Comparison of ENCODE assay signal across 8 cellular contexts in the genomic region with DNA sequence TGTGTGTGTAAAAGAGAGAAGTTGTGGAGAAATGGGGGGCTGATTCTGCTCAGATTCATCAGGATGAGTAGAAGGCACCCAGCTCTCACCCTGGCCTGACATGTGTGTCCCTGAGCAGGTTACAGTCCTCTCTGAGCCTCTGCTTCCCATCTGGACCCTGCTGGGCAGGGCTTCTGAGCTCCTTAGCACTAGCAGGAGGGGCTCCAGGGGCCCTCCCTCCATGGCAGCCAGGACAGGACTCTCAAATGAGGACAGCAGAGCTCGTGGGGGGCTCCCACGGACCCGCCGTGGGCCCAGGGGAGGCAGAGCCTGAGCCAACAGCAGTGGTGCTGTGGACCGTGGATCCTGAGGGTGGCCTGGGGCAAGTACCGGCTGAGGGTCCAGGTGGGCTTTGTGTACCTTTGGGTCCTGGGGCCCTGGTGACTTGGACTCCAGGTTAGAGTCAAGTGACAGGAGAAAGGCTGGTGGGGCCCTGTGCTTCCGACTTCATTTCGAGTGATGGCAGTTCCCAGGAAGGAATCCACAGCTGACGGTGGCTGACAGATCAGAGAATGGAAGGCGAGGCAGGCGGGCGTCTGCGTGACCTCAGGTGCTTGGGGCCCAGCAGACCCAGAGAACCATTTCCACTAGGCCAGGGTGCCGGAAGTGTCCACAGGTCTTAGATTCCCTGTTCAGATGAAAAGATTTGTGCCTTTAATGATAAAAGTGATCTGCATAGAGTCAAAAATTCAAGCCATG. TPM values are rescaled to one million over a fixed set of nuclear protein-coding genes. Genes with fewer than 3 reads are reported as not detected.
DNase-seq lines count a peak whose midpoint lies in the region; ATAC-seq and TF ChIP-seq lines count a peak whose summit lies in the region.

No MANE protein-coding gene starts in this region.

- intact Hi-C loops in Calu3 (cut with micrococcal nuclease; ENCODE audit: unreplicated experiment) (no loop called here), dorsolateral prefrontal cortex (cut with DNase I) (no loop called here)

- H3K4me3 Mint-ChIP-seq in Calu3 (ENCODE audit: low read depth, unreplicated experiment) (peak overlapping the region; percentile 57), osteocyte (ENCODE audit: unreplicated experiment) (no peak overlapping the region)

- peak overlapping the region; percentile 92 for H3K27ac Mint-ChIP-seq in Calu3 (ENCODE audit: unreplicated experiment)
- peak overlapping the region; percentile 44 for H3K27ac Mint-ChIP-seq in osteocyte (ENCODE audit: unreplicated experiment)

- no TSS peak for BruUV-seq in Calu3 (replicated peaks; lab: Mats Ljungman, UMichigan)

- H3K36me3 ChIP-seq in RWPE2 (ENCODE audit: low read depth) = peaks cover 59% of the 10 kb centered on the region

- H3K27ac ChIP-seq in RWPE2 (ENCODE audit: poor library complexity, severe bottlenecking) = peak overlapping the region; percentile 32
- peak overlapping the region in 40 of 59 donors; percentile 4 to 78 (median 54) for H3K27ac ChIP-seq in dorsolateral prefrontal cortex

- ATAC-seq in RWPE2 (ENCODE audit: low read depth) (no peak), HG03097 (IDR thresholded peaks at IDR 0.05; ENCODE audit: low FRiP score, unreplicated experiment) (no peak), GM18873 (IDR thresholded peaks at IDR 0.05; ENCODE audit: low FRiP score, unreplicated experiment) (no peak)

- H3K4me1 Mint-ChIP-seq in Calu3 (ENCODE audit: low read depth, unreplicated experiment) (peaks cover 44% of the 10 kb centered on the region), osteocyte (ENCODE audit: unreplicated experiment) (peaks cover 64% of the 10 kb centered on the region)

- H3K27me3 ChIP-seq in RWPE2 (ENCODE audit: insufficient read depth, poor library complexity, severe bottlenecking) (no peaks in the 10 kb centered on the region), dorsolateral prefrontal cortex (no peaks in the 10 kb centered on the region)

- H3K9me3 ChIP-seq in RWPE2 (ENCODE audit: severe bottlenecking) = no peaks in the 10 kb centered on the region

- H3K4me3 ChIP-seq in RWPE2 (ENCODE audit: severe bottlenecking) = no peak overlapping the region
- H3K4me3 ChIP-seq in dorsolateral prefrontal cortex = no peak overlapping the region

- H3K36me3 Mint-ChIP-seq in Calu3 (ENCODE audit: insufficient read depth, unreplicated experiment) = peaks cover 100% of the 10 kb centered on the region
- H3K36me3 Mint-ChIP-seq in osteocyte (ENCODE audit: unreplicated experiment) = peaks cover 38% of the 10 kb centered on the region

- H3K9me3 Mint-ChIP-seq in Calu3 (ENCODE audit: low read depth, unreplicated experiment) (no peaks in the 10 kb centered on the region), osteocyte (ENCODE audit: unreplicated experiment) (no peaks in the 10 kb centered on the region)

- DNase-seq in Calu3 (no peak), RWPE2 (ENCODE audit: low spot score) (no peak), dorsolateral prefrontal cortex (peak in 1 of 10 donors; percentile 41), osteocyte (ENCODE audit: extremely low spot score, unreplicated experiment) (no peak), SHP77 treated with DMSO at 0.1 percent for 48 hours (lab: John Stamatoyannopoulos, UW) (no peak), NCI-H2227 treated with DMSO at 0.1 percent for 48 hours (lab: John Stamatoyannopoulos, UW) (no peak)

- H3K27me3 Mint-ChIP-seq in Calu3 (ENCODE audit: unreplicated experiment) (no peaks in the 10 kb centered on the region), osteocyte (ENCODE audit: unreplicated experiment) (no peaks in the 10 kb centered on the region)

- CTCF ChIA-PET in Calu3 (lab: Charles Lee) = interaction anchor here (0.6 to 1.0 kb wide), 3 partner anchors 35 to 151 kb away, joined by 3 to 5 read pairs (median 4); no protein-coding TSS in a partner anchor

- TF ChIP-seq CTCF in Calu3 (IDR thresholded peaks at IDR 0.05; ENCODE audit: unreplicated experiment) = no peak
- no peak for TF ChIP-seq CTCF in RWPE2 (IDR thresholded peaks at IDR 0.05; ENCODE audit: poor library complexity, severe bottlenecking)
- no peak for TF ChIP-seq CTCF in dorsolateral prefrontal cortex (IDR thresholded peaks at IDR 0.05 in 54 of 56, conservative IDR thresholded peaks at IDR 0.05 in 2 of 56; ENCODE audit: low read depth in 1 of 56, partially characterized antibody in 56 of 56)
- no peak for TF ChIP-seq CTCF in osteocyte (IDR thresholded peaks at IDR 0.05)

- H3K4me1 ChIP-seq in RWPE2 (ENCODE audit: insufficient read depth, poor library complexity, severe bottlenecking) = no peaks in the 10 kb centered on the region

RNA-seq across cellular contexts. Expression of a gene that starts 21.9 kb away (rescaled TPM):
- total RNA-seq in Calu3 (2022) (605 and 821 TPM in 2 replicates), dorsolateral prefrontal cortex (1,000 to 10,000 TPM in 5 of 120 experiments, 100 to 1,000 TPM in 115; 106 to 1,508 (median 405) TPM), osteocyte (300 and 534 TPM in 2 replicates)

RNA-seq across cellular contexts. Expression of a gene that starts 54.4 kb away (rescaled TPM):
- total RNA-seq in Calu3 (2022) (8,437 and 9,950 TPM in 2 replicates), dorsolateral prefrontal cortex (over 10,000 TPM in 119 of 120 experiments, 1,000 to 10,000 TPM in 1; 7,808 to 28,438 (median 16,246) TPM), osteocyte (11,843 and 16,538 TPM in 2 replicates)

RNA-seq across cellular contexts. Expression of a gene that starts 58.0 kb away (rescaled TPM):
- total RNA-seq in Calu3 (2022) (40.2 and 51.9 TPM in 2 replicates), dorsolateral prefrontal cortex (10 to 100 TPM; 14.1 to 50.3 (median 21.7) TPM), osteocyte (62.8 and 65.8 TPM in 2 replicates)
